Comparison of ENCODE assay signal across 1 cellular context in the genomic region with DNA sequence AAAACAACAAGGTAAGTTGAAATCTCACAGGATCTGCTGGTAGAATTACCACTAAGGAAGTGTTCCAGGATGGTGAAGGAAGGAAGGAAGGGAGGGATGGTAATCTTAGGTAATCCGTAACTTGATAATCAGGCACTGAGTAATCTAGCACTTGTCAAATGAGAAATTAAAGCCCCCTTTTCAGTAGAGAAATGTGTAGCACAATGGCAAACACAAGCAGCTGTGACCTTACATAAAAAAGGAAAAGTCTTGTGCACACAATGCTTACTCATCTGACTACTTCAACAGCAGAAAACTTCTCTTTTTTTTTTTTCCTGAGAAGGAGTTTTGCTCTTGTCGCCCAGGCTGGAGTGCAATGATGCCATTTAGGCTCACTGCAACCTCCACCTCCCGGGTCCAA.
A peak's percentile ranks its signal among the peaks of the same experiment; 100 is the strongest.
TF ChIP-seq lines count a peak whose summit lies in the region.

No MANE protein-coding gene starts in this region.

TF ChIP-seq in GM12878, 131 proteins besides CTCF, POLR2A, EP300 and RAD21 (continued from another document and continues in another):
- TF ChIP-seq, protein P1, sequence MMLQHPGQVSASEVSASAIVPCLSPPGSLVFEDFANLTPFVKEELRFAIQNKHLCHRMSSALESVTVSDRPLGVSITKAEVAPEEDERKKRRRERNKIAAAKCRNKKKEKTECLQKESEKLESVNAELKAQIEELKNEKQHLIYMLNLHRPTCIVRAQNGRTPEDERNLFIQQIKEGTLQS (IDR thresholded peaks at IDR 0.05; ENCODE audit: borderline replicate concordance, extremely low read depth, low read depth, low read length) = no peak
- TF ChIP-seq, protein P2, sequence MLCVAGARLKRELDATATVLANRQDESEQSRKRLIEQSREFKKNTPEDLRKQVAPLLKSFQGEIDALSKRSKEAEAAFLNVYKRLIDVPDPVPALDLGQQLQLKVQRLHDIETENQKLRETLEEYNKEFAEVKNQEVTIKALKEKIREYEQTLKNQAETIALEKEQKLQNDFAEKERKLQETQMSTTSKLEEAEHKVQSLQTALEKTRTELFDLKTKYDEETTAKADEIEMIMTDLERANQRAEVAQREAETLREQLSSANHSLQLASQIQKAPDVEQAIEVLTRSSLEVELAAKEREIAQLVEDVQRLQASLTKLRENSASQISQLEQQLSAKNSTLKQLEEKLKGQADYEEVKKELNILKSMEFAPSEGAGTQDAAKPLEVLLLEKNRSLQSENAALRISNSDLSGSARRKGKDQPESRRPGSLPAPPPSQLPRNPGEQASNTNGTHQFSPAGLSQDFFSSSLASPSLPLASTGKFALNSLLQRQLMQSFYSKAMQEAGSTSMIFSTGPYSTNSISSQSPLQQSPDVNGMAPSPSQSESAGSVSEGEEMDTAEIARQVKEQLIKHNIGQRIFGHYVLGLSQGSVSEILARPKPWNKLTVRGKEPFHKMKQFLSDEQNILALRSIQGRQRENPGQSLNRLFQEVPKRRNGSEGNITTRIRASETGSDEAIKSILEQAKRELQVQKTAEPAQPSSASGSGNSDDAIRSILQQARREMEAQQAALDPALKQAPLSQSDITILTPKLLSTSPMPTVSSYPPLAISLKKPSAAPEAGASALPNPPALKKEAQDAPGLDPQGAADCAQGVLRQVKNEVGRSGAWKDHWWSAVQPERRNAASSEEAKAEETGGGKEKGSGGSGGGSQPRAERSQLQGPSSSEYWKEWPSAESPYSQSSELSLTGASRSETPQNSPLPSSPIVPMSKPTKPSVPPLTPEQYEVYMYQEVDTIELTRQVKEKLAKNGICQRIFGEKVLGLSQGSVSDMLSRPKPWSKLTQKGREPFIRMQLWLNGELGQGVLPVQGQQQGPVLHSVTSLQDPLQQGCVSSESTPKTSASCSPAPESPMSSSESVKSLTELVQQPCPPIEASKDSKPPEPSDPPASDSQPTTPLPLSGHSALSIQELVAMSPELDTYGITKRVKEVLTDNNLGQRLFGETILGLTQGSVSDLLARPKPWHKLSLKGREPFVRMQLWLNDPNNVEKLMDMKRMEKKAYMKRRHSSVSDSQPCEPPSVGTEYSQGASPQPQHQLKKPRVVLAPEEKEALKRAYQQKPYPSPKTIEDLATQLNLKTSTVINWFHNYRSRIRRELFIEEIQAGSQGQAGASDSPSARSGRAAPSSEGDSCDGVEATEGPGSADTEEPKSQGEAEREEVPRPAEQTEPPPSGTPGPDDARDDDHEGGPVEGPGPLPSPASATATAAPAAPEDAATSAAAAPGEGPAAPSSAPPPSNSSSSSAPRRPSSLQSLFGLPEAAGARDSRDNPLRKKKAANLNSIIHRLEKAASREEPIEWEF (IDR thresholded peaks at IDR 0.05; ENCODE audit: insufficient replicate concordance, low read depth, low read length) = no peak
- TF ChIP-seq CHD1 (IDR thresholded peaks at IDR 0.05; ENCODE audit: low read depth, low read length) (no peak), NBN (IDR thresholded peaks at IDR 0.05) (0 out of 2 replicates have a peak, but pooled peaks have one; percentile 28), CREM (IDR thresholded peaks at IDR 0.05; ENCODE audit: low read depth) (peak; percentile 42; the same call in 1 of the 2 replicates), GATAD2B (conservative IDR thresholded peaks at IDR 0.05; ENCODE audit: low read depth) (no peak), ZNF217 (IDR thresholded peaks at IDR 0.05) (no peak), ETV6 (conservative IDR thresholded peaks at IDR 0.05 in 1 of 2, IDR thresholded peaks at IDR 0.05 in 1 of 2; ENCODE audit: borderline replicate concordance in 1 of 2, low read depth in 1 of 2) (peak in 1 of 2 experiments; percentile 92; a peak in 2 of 4 replicates), GABPA (IDR thresholded peaks at IDR 0.05; ENCODE audit: low read depth) (no peak), FOXM1 (IDR thresholded peaks at IDR 0.05; ENCODE audit: low read depth, low read length) (no peak), SREBF2 (IDR thresholded peaks at IDR 0.05; ENCODE audit: low read length) (no peak), HDAC6 (IDR thresholded peaks at IDR 0.05; ENCODE audit: unreplicated experiment) (no peak), KLF5 (IDR thresholded peaks at IDR 0.05; ENCODE audit: partially characterized antibody) (no peak), PAX8 (IDR thresholded peaks at IDR 0.05) (no peak), CBX3 (IDR thresholded peaks at IDR 0.05; ENCODE audit: borderline replicate concordance, low read depth) (no peak), NFXL1 (IDR thresholded peaks at IDR 0.05; ENCODE audit: borderline replicate concordance) (no peak), JUND (IDR thresholded peaks at IDR 0.05; ENCODE audit: low read depth, low read length) (0 out of 2 replicates have a peak, but pooled peaks have one; percentile 10), TBL1XR1 (IDR thresholded peaks at IDR 0.05; ENCODE audit: low read depth, low read length) (no peak), MYB (IDR thresholded peaks at IDR 0.05; ENCODE audit: borderline replicate concordance, low read depth, low read length) (no peak), SMC3 (IDR thresholded peaks at IDR 0.05; ENCODE audit: borderline replicate concordance, low read length) (no peak), SMARCA5 (IDR thresholded peaks at IDR 0.05) (no peak), YY1 (IDR thresholded peaks at IDR 0.05; ENCODE audit: low read depth, low read length) (no peak), NFYA (IDR thresholded peaks at IDR 0.05; ENCODE audit: borderline replicate concordance, low read depth, low read length) (no peak), NR2F1 (conservative IDR thresholded peaks at IDR 0.05) (no peak), MEF2A (IDR thresholded peaks at IDR 0.05; ENCODE audit: insufficient read depth, low read depth, low read length) (no peak), RAD51 (IDR thresholded peaks at IDR 0.05) (no peak), BCL11A (IDR thresholded peaks at IDR 0.05; ENCODE audit: low read depth, low read length) (peak; percentile 53; the same call in 1 of the 2 replicates), TCF12 (IDR thresholded peaks at IDR 0.05; ENCODE audit: low read depth, low read length) (peak; percentile 75; the same call in 1 of the 2 replicates), CHD2 (IDR thresholded peaks at IDR 0.05; ENCODE audit: borderline replicate concordance, low read depth, low read length) (no peak), CREB1 (IDR thresholded peaks at IDR 0.05; ENCODE audit: low read depth) (0 out of 2 replicates have a peak, but pooled peaks have one; percentile 8), IRF4 (IDR thresholded peaks at IDR 0.05; ENCODE audit: low read depth, low read length) (peak; percentile 71; the same call in 1 of the 2 replicates), ZNF274 (IDR thresholded peaks at IDR 0.05; ENCODE audit: insufficient read depth, insufficient read length) (no peak), PML (IDR thresholded peaks at IDR 0.05; ENCODE audit: low read length) (no peak), ZNF622 (IDR thresholded peaks at IDR 0.05) (no peak), SUPT20H (IDR thresholded peaks at IDR 0.05; ENCODE audit: borderline replicate concordance, control insufficient read depth, low read depth, low read length) (no peak), SMAD1 (IDR thresholded peaks at IDR 0.05; ENCODE audit: low read depth, partially characterized antibody) (no peak)
- TF ChIP-seq, protein P3, sequence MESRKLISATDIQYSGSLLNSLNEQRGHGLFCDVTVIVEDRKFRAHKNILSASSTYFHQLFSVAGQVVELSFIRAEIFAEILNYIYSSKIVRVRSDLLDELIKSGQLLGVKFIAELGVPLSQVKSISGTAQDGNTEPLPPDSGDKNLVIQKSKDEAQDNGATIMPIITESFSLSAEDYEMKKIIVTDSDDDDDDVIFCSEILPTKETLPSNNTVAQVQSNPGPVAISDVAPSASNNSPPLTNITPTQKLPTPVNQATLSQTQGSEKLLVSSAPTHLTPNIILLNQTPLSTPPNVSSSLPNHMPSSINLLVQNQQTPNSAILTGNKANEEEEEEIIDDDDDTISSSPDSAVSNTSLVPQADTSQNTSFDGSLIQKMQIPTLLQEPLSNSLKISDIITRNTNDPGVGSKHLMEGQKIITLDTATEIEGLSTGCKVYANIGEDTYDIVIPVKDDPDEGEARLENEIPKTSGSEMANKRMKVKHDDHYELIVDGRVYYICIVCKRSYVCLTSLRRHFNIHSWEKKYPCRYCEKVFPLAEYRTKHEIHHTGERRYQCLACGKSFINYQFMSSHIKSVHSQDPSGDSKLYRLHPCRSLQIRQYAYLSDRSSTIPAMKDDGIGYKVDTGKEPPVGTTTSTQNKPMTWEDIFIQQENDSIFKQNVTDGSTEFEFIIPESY (IDR thresholded peaks at IDR 0.05) = no peak
- TF ChIP-seq, protein P4, sequence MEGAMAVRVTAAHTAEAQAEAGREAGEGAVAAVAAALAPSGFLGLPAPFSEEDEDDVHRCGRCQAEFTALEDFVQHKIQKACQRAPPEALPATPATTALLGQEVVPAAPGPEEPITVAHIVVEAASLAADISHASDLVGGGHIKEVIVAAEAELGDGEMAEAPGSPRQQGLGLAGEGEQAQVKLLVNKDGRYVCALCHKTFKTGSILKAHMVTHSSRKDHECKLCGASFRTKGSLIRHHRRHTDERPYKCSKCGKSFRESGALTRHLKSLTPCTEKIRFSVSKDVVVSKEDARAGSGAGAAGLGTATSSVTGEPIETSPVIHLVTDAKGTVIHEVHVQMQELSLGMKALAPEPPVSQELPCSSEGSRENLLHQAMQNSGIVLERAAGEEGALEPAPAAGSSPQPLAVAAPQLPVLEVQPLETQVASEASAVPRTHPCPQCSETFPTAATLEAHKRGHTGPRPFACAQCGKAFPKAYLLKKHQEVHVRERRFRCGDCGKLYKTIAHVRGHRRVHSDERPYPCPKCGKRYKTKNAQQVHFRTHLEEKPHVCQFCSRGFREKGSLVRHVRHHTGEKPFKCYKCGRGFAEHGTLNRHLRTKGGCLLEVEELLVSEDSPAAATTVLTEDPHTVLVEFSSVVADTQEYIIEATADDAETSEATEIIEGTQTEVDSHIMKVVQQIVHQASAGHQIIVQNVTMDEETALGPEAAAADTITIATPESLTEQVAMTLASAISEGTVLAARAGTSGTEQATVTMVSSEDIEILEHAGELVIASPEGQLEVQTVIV (IDR thresholded peaks at IDR 0.05; ENCODE audit: borderline replicate concordance, partially characterized antibody) = no peak
- TF ChIP-seq, protein P5, sequence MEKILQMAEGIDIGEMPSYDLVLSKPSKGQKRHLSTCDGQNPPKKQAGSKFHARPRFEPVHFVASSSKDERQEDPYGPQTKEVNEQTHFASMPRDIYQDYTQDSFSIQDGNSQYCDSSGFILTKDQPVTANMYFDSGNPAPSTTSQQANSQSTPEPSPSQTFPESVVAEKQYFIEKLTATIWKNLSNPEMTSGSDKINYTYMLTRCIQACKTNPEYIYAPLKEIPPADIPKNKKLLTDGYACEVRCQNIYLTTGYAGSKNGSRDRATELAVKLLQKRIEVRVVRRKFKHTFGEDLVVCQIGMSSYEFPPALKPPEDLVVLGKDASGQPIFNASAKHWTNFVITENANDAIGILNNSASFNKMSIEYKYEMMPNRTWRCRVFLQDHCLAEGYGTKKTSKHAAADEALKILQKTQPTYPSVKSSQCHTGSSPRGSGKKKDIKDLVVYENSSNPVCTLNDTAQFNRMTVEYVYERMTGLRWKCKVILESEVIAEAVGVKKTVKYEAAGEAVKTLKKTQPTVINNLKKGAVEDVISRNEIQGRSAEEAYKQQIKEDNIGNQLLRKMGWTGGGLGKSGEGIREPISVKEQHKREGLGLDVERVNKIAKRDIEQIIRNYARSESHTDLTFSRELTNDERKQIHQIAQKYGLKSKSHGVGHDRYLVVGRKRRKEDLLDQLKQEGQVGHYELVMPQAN (conservative IDR thresholded peaks at IDR 0.05) = no peak
- TF ChIP-seq, protein P6, sequence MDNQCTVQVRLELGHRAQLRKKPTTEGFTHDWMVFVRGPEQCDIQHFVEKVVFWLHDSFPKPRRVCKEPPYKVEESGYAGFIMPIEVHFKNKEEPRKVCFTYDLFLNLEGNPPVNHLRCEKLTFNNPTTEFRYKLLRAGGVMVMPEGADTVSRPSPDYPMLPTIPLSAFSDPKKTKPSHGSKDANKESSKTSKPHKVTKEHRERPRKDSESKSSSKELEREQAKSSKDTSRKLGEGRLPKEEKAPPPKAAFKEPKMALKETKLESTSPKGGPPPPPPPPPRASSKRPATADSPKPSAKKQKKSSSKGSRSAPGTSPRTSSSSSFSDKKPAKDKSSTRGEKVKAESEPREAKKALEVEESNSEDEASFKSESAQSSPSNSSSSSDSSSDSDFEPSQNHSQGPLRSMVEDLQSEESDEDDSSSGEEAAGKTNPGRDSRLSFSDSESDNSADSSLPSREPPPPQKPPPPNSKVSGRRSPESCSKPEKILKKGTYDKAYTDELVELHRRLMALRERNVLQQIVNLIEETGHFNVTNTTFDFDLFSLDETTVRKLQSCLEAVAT (IDR thresholded peaks at IDR 0.05) = no peak
- TF ChIP-seq, protein P7, sequence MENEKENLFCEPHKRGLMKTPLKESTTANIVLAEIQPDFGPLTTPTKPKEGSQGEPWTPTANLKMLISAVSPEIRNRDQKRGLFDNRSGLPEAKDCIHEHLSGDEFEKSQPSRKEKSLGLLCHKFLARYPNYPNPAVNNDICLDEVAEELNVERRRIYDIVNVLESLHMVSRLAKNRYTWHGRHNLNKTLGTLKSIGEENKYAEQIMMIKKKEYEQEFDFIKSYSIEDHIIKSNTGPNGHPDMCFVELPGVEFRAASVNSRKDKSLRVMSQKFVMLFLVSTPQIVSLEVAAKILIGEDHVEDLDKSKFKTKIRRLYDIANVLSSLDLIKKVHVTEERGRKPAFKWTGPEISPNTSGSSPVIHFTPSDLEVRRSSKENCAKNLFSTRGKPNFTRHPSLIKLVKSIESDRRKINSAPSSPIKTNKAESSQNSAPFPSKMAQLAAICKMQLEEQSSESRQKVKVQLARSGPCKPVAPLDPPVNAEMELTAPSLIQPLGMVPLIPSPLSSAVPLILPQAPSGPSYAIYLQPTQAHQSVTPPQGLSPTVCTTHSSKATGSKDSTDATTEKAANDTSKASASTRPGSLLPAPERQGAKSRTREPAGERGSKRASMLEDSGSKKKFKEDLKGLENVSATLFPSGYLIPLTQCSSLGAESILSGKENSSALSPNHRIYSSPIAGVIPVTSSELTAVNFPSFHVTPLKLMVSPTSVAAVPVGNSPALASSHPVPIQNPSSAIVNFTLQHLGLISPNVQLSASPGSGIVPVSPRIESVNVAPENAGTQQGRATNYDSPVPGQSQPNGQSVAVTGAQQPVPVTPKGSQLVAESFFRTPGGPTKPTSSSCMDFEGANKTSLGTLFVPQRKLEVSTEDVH (IDR thresholded peaks at IDR 0.05; ENCODE audit: low read depth, partially characterized antibody) = no peak
- TF ChIP-seq, protein P8, sequence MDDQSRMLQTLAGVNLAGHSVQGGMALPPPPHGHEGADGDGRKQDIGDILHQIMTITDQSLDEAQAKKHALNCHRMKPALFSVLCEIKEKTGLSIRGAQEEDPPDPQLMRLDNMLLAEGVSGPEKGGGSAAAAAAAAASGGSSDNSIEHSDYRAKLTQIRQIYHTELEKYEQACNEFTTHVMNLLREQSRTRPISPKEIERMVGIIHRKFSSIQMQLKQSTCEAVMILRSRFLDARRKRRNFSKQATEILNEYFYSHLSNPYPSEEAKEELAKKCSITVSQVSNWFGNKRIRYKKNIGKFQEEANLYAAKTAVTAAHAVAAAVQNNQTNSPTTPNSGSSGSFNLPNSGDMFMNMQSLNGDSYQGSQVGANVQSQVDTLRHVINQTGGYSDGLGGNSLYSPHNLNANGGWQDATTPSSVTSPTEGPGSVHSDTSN (IDR thresholded peaks at IDR 0.05; ENCODE audit: insufficient replicate concordance, low read depth, low read length) = no peak
- TF ChIP-seq, protein P9, sequence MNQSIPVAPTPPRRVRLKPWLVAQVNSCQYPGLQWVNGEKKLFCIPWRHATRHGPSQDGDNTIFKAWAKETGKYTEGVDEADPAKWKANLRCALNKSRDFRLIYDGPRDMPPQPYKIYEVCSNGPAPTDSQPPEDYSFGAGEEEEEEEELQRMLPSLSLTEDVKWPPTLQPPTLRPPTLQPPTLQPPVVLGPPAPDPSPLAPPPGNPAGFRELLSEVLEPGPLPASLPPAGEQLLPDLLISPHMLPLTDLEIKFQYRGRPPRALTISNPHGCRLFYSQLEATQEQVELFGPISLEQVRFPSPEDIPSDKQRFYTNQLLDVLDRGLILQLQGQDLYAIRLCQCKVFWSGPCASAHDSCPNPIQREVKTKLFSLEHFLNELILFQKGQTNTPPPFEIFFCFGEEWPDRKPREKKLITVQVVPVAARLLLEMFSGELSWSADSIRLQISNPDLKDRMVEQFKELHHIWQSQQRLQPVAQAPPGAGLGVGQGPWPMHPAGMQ (IDR thresholded peaks at IDR 0.05; ENCODE audit: borderline replicate concordance) = no peak
